Comparison of ENCODE assay signal across 8 cellular contexts in genomic region chr5:179870403-179870903, GRCh38. TPM values are rescaled to one million over a fixed set of nuclear protein-coding genes. Genes with fewer than 3 reads are reported as not detected.
DNase-seq lines count a peak whose midpoint lies in the region; ATAC-seq and TF ChIP-seq lines count a peak whose summit lies in the region.

No MANE protein-coding gene starts in this region.

- no peak overlapping the region for H3K27ac ChIP-seq in ascending aorta

- H3K4me1 ChIP-seq in ascending aorta, result no peaks in the 10 kb centered on the region

- intact Hi-C loops in ascending aorta (cut with DNase I), result no loop called here

- no peak overlapping the region for H3K4me3 ChIP-seq in ascending aorta

- peaks cover 77 to 92% of the 10 kb centered on the region in 2 donors for H3K36me3 ChIP-seq in ascending aorta

- H3K27me3 ChIP-seq in ascending aorta, result no peaks in the 10 kb centered on the region

- ATAC-seq in GM19023 (IDR thresholded peaks at IDR 0.05; ENCODE audit: unreplicated experiment), result no peak

- no peak for TF ChIP-seq CTCF in ascending aorta (IDR thresholded peaks at IDR 0.05)

- no peaks in the 10 kb centered on the region for H3K9me3 ChIP-seq in ascending aorta

- DNase-seq in DMS79 treated with DMSO at 0.1 percent for 48 hours (lab: John Stamatoyannopoulos, UW), result peak; percentile 52
- DNase-seq in NAMALWA (ENCODE audit: low spot score), result peak; percentile 77
- peak; percentile 76 for DNase-seq in ecto neural progenitor cell (ENCODE audit: low spot score)
- DNase-seq in myocyte (ENCODE audit: low read depth), result peak; percentile 44
- no peak for DNase-seq in inferior parietal cortex (ENCODE audit: extremely low spot score)
- no peak for DNase-seq in activated CD4-positive, alpha-beta T cell treated with anti-CD3 and anti-CD28 coated beads for 4 hours
- DNase-seq in ascending aorta (ENCODE audit: low spot score in 2 of 2), result no peak

RNA-seq across cellular contexts. Expression of gene MRNIP, which starts 11.8 kb away (rescaled TPM):
- total RNA-seq in myocyte, result 22.5 and 30.1 TPM in 2 replicates
- 29.3 TPM for polyA plus RNA-seq in myocyte (2012)
- total RNA-seq in ascending aorta, result 17.3 TPM

RNA-seq across cellular contexts. Expression of gene TBC1D9B, which starts 37.2 kb away (rescaled TPM):
- total RNA-seq in myocyte (82.2 and 98.3 TPM in 2 replicates), ascending aorta (220 TPM)
- 130 TPM for polyA plus RNA-seq in myocyte (2012)

RNA-seq across cellular contexts. Expression of gene SQSTM1, which starts 49.7 kb away (rescaled TPM):
- 551 and 593 TPM in 2 replicates for total RNA-seq in myocyte
- polyA plus RNA-seq in myocyte (2012), result 797 TPM
- total RNA-seq in ascending aorta, result 476 TPM

Comparison
In these comparisons a context has a peak if more than half of its experiments do, and no peak if none do; other contexts are left out.
1. DNase-seq: peak in DMS79 treated with DMSO at 0.1 percent for 48 hours (single experiment), NAMALWA (single experiment), ecto neural progenitor cell (single experiment) and myocyte (single experiment); none in inferior parietal cortex (single experiment), activated CD4-positive, alpha-beta T cell treated with anti-CD3 and anti-CD28 coated beads for 4 hours (0 of 2) and ascending aorta (0 of 2).